9 cellular contexts compared by ENCODE assay signal in genomic region chr4:68451246-68452211, GRCh38.
A peak's percentile ranks its signal among the peaks of the same experiment; 100 is the strongest.
DNase-seq lines count a peak whose midpoint lies in the region; ATAC-seq, FAIRE-seq and TF ChIP-seq lines count a peak whose summit lies in the region.
"Had no signal": no experiment of that assay in that cellular context is flagged by ENCODE, and none has a peak within 500 bp of the region (broad histone marks: within the 10 kb centered on the region; RNA-seq: fewer than 3 reads in every experiment).

No MANE protein-coding gene starts in this region.

- no peak overlapping the region for H3K4me3 ChIP-seq in astrocyte of the spinal cord (ENCODE audit: low read depth, low read length)
- H3K4me3 ChIP-seq: SJSA1 had no signal

- TF ChIP-seq POLR2A in H54 (IDR thresholded peaks at IDR 0.05; ENCODE audit: low read depth, low read length) = no peak

- TF ChIP-seq CTCF in astrocyte of the spinal cord (IDR thresholded peaks at IDR 0.05; ENCODE audit: low read depth, low read length) = no peak

- ATAC-seq in GM21360 (IDR thresholded peaks at IDR 0.05; ENCODE audit: unreplicated experiment) = peak; percentile 81
- ATAC-seq in HG03196 (IDR thresholded peaks at IDR 0.05; ENCODE audit: unreplicated experiment) = peak; percentile 77
- ATAC-seq in HG03039 (IDR thresholded peaks at IDR 0.05; ENCODE audit: unreplicated experiment) = no peak

- in situ Hi-C loops in ACHN (cut with HindIII; ENCODE audit: low pct_ligation_motif_present, low pct_unique_long_range_greater_than_20kb, low sequenced_read_pairs) (no loop called here), astrocyte of the spinal cord (cut with HindIII; ENCODE audit: low sequenced_read_pairs) (no loop called here)

- DNase-seq in ACHN = peak; percentile 17
- peak; percentile 34 for DNase-seq in astrocyte of the spinal cord (ENCODE audit: low read depth, low spot score)
- no peak for DNase-seq in AG08395 (ENCODE audit: low spot score)
- no peak for DNase-seq in H54 (ENCODE audit: insufficient read length, low spot score)
- no peak for DNase-seq in NCI-H2227 (lab: John Stamatoyannopoulos, UW; ENCODE audit: unreplicated experiment)

- FAIRE-seq in H54 (lab: Jason Lieb, UNC) = no peak

Comparison
In these comparisons a context has a peak if more than half of its experiments do, and no peak if none do; other contexts are left out.
1. DNase-seq: peak in ACHN (single experiment) and astrocyte of the spinal cord (single experiment); none in AG08395 (single experiment), H54 (single experiment) and NCI-H2227 (single experiment).